Comparison of ENCODE assay signal across 20 cellular contexts in genomic region chr2:15946983-15947382, GRCh38. TPM values are rescaled to one million over a fixed set of nuclear protein-coding genes. Genes with fewer than 3 reads are reported as not detected.
DNase-seq lines count a peak whose midpoint lies in the region; ATAC-seq and TF ChIP-seq lines count a peak whose summit lies in the region.
"Had no signal": no experiment of that assay in that cellular context is flagged by ENCODE, and none has a peak within 500 bp of the region (broad histone marks: within the 10 kb centered on the region; RNA-seq: fewer than 3 reads in every experiment).

No MANE protein-coding gene starts in this region.

- peaks cover 33% of the 10 kb centered on the region for H3K4me1 ChIP-seq in BE2C
- peaks cover 34% of the 10 kb centered on the region for H3K4me1 ChIP-seq in GM23338 (ENCODE audit: insufficient read depth)

- H3K36me3 Mint-ChIP-seq in GM23338 (ENCODE audit: low read depth) (peaks cover 67% of the 10 kb centered on the region), nephron progenitor cell (ENCODE audit: low read depth) (peaks cover 63% of the 10 kb centered on the region)
- H3K36me3 Mint-ChIP-seq: CD8-positive, alpha-beta T cell had no signal

- H3K4me3 Mint-ChIP-seq in GM23338: 0 out of 3 replicates have a peak overlapping the region, but pooled peaks have one; percentile 97
- H3K4me3 Mint-ChIP-seq in nephron progenitor cell: peak overlapping the region; percentile 67
- H3K4me3 Mint-ChIP-seq: CD4-positive, alpha-beta T cell; CD8-positive, alpha-beta T cell had no signal

- no peaks in the 10 kb centered on the region for H3K9me2 ChIP-seq in GM23338 (ENCODE audit: insufficient read depth)

- peak; percentile 84 for DNase-seq in BE2C
- no peak for DNase-seq in GM23338 (ENCODE audit: low spot score)
- DNase-seq in SK-N-DZ (ENCODE audit: low spot score): peak; percentile 96
- DNase-seq in nephron progenitor cell: no peak
- no peak for DNase-seq in NCI-H82 treated with DMSO at 0.1 percent for 48 hours (lab: John Stamatoyannopoulos, UW; ENCODE audit: unreplicated experiment)
- DNase-seq in NCI-H1694 (lab: John Stamatoyannopoulos, UW): no peak
- DNase-seq in NCI-H2029 (lab: John Stamatoyannopoulos, UW): no peak
- DNase-seq: 8988T; ACHN; Calu3; CD4-positive, alpha-beta T cell; CD8-positive, alpha-beta T cell; DMS79 treated with DMSO at 0.1 percent for 48 hours; GF-D8 had no signal

- H4K20me1 ChIP-seq in GM23338 (replicated peaks; ENCODE audit: insufficient read depth): peaks cover 32% of the 10 kb centered on the region

- H3K9me3 Mint-ChIP-seq in GM23338: peaks cover 4% of the 10 kb centered on the region; the same call in 2 of the 3 replicates
- no peaks in the 10 kb centered on the region for H3K9me3 Mint-ChIP-seq in nephron progenitor cell
- H3K9me3 Mint-ChIP-seq: CD4-positive, alpha-beta T cell; CD8-positive, alpha-beta T cell had no signal

- peaks cover 44% of the 10 kb centered on the region for H3F3A ChIP-seq in GM23338 (replicated peaks; ENCODE audit: low read depth)

- peaks cover 2% of the 10 kb centered on the region; the same call in 1 of the 2 replicates for H3K9me3 ChIP-seq in BE2C
- H3K9me3 ChIP-seq: BLaER1 treated with 17β-estradiol and CSF1 and Interleukin-3, amounts not matched to agents 10 nM and 100 nM; Caco-2 had no signal

- H3K36me3 ChIP-seq in BE2C: peaks cover 67% of the 10 kb centered on the region
- peaks cover 39% of the 10 kb centered on the region for H3K36me3 ChIP-seq in GM23338 (ENCODE audit: insufficient read depth)

- ATAC-seq in GM23338 (no peak), GM18861 (IDR thresholded peaks at IDR 0.05; ENCODE audit: unreplicated experiment) (no peak)
- ATAC-seq: CD8-positive, alpha-beta T cell had no signal

- peak overlapping the region; percentile 100 for H3K4me2 ChIP-seq in GM23338
- H3K4me2 ChIP-seq: BLaER1 treated with 17β-estradiol and CSF1 and Interleukin-3, amounts not matched to agents 10 nM and 100 nM had no signal

- peak overlapping the region; percentile 84; the same call in 1 of the 2 replicates for H3K27ac ChIP-seq in GM23338 (ENCODE audit: low read depth)
- H3K27ac ChIP-seq: BLaER1 treated with 17β-estradiol and CSF1 and Interleukin-3, amounts not matched to agents 10 nM and 100 nM; C4-2B had no signal

- TF ChIP-seq CTCF in BE2C (IDR thresholded peaks at IDR 0.05; ENCODE audit: low read depth, low read length) (no peak), GM23338 (conservative IDR thresholded peaks at IDR 0.05; ENCODE audit: low read depth in 2 of 2) (no peak), nephron progenitor cell (IDR thresholded peaks at IDR 0.05) (no peak)

- H3K27me3 Mint-ChIP-seq in GM23338 (ENCODE audit: insufficient read depth, low read depth, poor library complexity): peaks cover 25% of the 10 kb centered on the region
- peaks cover 2% of the 10 kb centered on the region for H3K27me3 Mint-ChIP-seq in nephron progenitor cell (ENCODE audit: low read depth, poor library complexity)

- H3K27ac Mint-ChIP-seq in GM23338: no peak overlapping the region
- no peak overlapping the region for H3K27ac Mint-ChIP-seq in nephron progenitor cell
- H3K27ac Mint-ChIP-seq: CD4-positive, alpha-beta T cell; CD8-positive, alpha-beta T cell had no signal

- H3K4me3 ChIP-seq in BE2C (ENCODE audit: low read depth, low read length) (no peak overlapping the region), GM23338 (no peak overlapping the region)
- H3K4me3 ChIP-seq: BLaER1 treated with 17β-estradiol and CSF1 and Interleukin-3, amounts not matched to agents 10 nM and 100 nM had no signal

- peaks cover 60% of the 10 kb centered on the region for H3K79me2 ChIP-seq in GM23338 (replicated peaks; ENCODE audit: insufficient read depth)

- H3K4me1 Mint-ChIP-seq in GM23338 (peaks cover 54% of the 10 kb centered on the region), nephron progenitor cell (peaks cover 42% of the 10 kb centered on the region)

- peaks cover 16% of the 10 kb centered on the region for H3K27me3 ChIP-seq in BE2C
- no peaks in the 10 kb centered on the region for H3K27me3 ChIP-seq in GM23338 (ENCODE audit: insufficient read depth)

- H2AFZ ChIP-seq in GM23338: no peak overlapping the region

TF ChIP-seq in GM23338, 12 proteins besides CTCF, POLR2A, EP300 and RAD21 (continues in another document):
- no peak for TF ChIP-seq REST (IDR thresholded peaks at IDR 0.05; ENCODE audit: unreplicated experiment)
- no peak for TF ChIP-seq POLR2AphosphoS5 (IDR thresholded peaks at IDR 0.05; ENCODE audit: low read depth)
- no peak for TF ChIP-seq ETS1 (IDR thresholded peaks at IDR 0.05)

RNA-seq across cellular contexts. Expression of gene MYCN, which starts 6.6 kb away (rescaled TPM):
- 1,296 TPM for polyA plus RNA-seq in BE2C (2012; ENCODE audit: insufficient read depth, insufficient read length, low read depth)
- 145 and 161 TPM in 2 replicates for total RNA-seq in GM23338 (2014; rRNA removed; shearing (Covaris generic))
- polyA plus RNA-seq in GM23338 (2016; fragmentation: Nextera tagmentation; extraction: Ambion mirVana): 50.8 and 60.8 TPM in 2 replicates
- polyA plus RNA-seq in SK-N-DZ (2014; cell fraction: cytosol; rRNA removed): 1,097 and 1,099 TPM in 2 replicates
- polyA plus RNA-seq in SK-N-DZ (2014; cell fraction: nucleus; rRNA removed): 1,072 and 1,695 TPM in 2 replicates
- total RNA-seq: CD8-positive, alpha-beta T cell had no signal
- polyA plus RNA-seq: AG04450, BJ had no signal

Comparison
In these comparisons a context has a peak if more than half of its experiments do, and no peak if none do; other contexts are left out.
1. DNase-seq: peak in BE2C (single experiment) and SK-N-DZ (single experiment); none in GM23338 (single experiment), nephron progenitor cell (single experiment), NCI-H82 treated with DMSO at 0.1 percent for 48 hours (single experiment), NCI-H1694 (single experiment) and NCI-H2029 (single experiment).